In the genomic region with DNA sequence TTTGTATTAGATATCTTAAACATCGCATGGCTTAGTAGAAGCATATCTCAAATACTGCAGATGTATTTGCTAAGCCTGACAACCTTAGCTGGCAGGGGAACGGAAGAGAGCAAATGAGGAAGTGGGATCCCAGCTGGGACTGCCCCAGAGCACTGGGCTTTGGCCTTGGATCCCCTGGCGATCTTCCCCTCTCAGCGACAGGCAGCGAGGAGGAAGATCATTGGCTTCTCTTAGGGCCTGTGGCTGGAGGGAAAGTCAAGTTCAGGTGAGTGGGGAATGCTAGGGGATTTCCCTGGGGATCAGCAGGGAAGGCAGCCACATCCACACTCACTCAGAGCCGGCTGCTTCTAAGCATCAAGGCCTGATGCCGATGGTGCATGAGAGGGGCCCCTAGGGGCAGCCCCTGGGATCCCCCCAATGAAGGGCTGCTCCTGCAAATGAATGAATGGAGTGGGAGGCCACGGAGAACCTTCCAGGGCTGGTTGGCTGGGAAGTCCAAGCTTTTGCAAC, we compare ENCODE assay signal across 9 cellular contexts. TPM values are rescaled to one million over a fixed set of nuclear protein-coding genes. Genes with fewer than 3 reads are reported as not detected.
DNase-seq lines count a peak whose midpoint lies in the region; ATAC-seq and TF ChIP-seq lines count a peak whose summit lies in the region.
"Had no signal": no experiment of that assay in that cellular context is flagged by ENCODE, and none has a peak within 500 bp of the region (broad histone marks: within the 10 kb centered on the region; RNA-seq: fewer than 3 reads in every experiment).

No MANE protein-coding gene starts in this region.

- peak; percentile 17 for TF ChIP-seq CTCF in NB4 (IDR thresholded peaks at IDR 0.05; ENCODE audit: low read depth, low read length)

- DNase-seq in NB4 (ENCODE audit: low read depth): peak; percentile 83
- DNase-seq in kidney glomerular epithelial cell (lab: John Stamatoyannopoulos, UW): peak; percentile 17
- no peak for DNase-seq in DMS 273 treated with DMSO at 0.1 percent for 48 hours (lab: John Stamatoyannopoulos, UW)
- no peak for DNase-seq in DMS153 (lab: John Stamatoyannopoulos, UW)
- DNase-seq in occipital lobe (lab: John Stamatoyannopoulos, UW): no peak
- DNase-seq in NCI-H1092 treated with DMSO at 0.1 percent for 48 hours (lab: John Stamatoyannopoulos, UW): no peak

- TF ChIP-seq POLR2A in NB4 (IDR thresholded peaks at IDR 0.05; ENCODE audit: extremely low read depth, insufficient read length): no peak

- H3K4me3 ChIP-seq in NB4 (ENCODE audit: low read depth, low read length): no peak overlapping the region

- peak; percentile 80 for ATAC-seq in GM18517 (IDR thresholded peaks at IDR 0.05; ENCODE audit: unreplicated experiment)
- ATAC-seq in HG02610 (IDR thresholded peaks at IDR 0.05; ENCODE audit: unreplicated experiment): peak; percentile 85

RNA-seq across cellular contexts. Expression of a gene that starts 42.0 kb away (rescaled TPM):
- total RNA-seq in occipital lobe: not detected
- total RNA-seq: HT1080 had no signal

Comparison
In these comparisons a context has a peak if more than half of its experiments do, and no peak if none do; other contexts are left out.
1. DNase-seq: peak in NB4 (single experiment) and kidney glomerular epithelial cell (single experiment); none in DMS 273 treated with DMSO at 0.1 percent for 48 hours (single experiment), DMS153 (single experiment), occipital lobe (single experiment) and NCI-H1092 treated with DMSO at 0.1 percent for 48 hours (single experiment).